8 cellular contexts compared by ENCODE assay signal in the genomic region with DNA sequence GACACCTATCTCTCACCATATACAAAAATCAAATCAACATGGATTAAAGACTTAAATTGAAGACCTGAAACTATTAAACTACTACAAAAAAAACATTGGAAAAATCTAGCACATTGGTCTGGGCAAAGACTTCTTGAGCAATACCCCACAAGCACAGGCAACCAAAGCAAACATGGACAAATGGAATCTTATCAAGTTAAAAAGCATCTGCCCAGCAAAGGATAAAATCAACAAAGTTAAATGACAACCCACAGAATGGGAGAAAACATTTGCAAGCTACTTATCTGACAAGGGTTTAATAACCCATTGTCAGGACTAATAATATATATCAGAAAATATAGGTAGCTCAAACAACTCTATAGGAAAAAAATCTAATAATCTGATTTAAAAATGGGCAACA.
"Had no signal": no experiment of that assay in that cellular context is flagged by ENCODE, and none has a peak within 500 bp of the region (broad histone marks: within the 10 kb centered on the region; RNA-seq: fewer than 3 reads in every experiment).

No MANE protein-coding gene starts in this region.

- ATAC-seq: K562 had no signal

- H3K9ac ChIP-seq: GM23248 had no signal

- H2AFZ ChIP-seq: GM23248 had no signal

- H3K4me3 ChIP-seq: GM23248, K562 had no signal

- H3K27ac ChIP-seq: GM23248, HL-60 had no signal

- FAIRE-seq: K562 had no signal

- DNase-seq: GM23248, GOT3, H9, HCEC 1CT, IMR-90, KG1 had no signal
